9 cellular contexts compared by ENCODE assay signal in the genomic region with DNA sequence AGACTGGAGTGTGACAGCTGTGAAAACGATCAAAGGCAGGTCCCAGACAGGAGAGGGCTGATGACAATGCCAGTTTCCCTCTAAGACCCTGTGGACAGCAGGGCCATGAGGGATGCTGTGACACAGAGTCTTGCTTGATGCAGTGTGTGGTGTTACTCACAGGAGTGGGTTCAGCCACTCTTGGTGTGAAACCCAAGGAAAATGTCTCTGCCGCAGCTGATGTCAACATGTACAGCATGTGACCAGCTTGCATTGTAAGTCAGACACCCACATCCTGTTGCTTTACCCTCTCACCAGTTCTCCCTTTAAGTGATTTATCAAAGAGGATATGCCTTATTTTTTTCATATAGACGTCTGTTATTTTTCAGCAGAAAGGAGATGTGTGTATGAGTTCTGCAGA.
DNase-seq lines count a peak whose midpoint lies in the region; ATAC-seq, FAIRE-seq and TF ChIP-seq lines count a peak whose summit lies in the region.
"Had no signal": no experiment of that assay in that cellular context is flagged by ENCODE, and none has a peak within 500 bp of the region (broad histone marks: within the 10 kb centered on the region; RNA-seq: fewer than 3 reads in every experiment).

No MANE protein-coding gene starts in this region.

- no peak overlapping the region for H3K27ac ChIP-seq in right lobe of liver
- no peak overlapping the region for H3K27ac ChIP-seq in HepG2 (ENCODE audit: extremely low read length, insufficient read depth, low read length)
- H3K27ac ChIP-seq in prostate gland, result no peak overlapping the region
- H3K27ac ChIP-seq in MM.1S (ENCODE audit: low read length), result no peak overlapping the region

- H3K4me3 ChIP-seq in right lobe of liver (no peak overlapping the region), HepG2 (replicated peaks in 1 of 3; ENCODE audit: insufficient read depth in 1 of 3, low read depth in 2 of 3, low read length in 3 of 3) (no peak overlapping the region), prostate gland (no peak overlapping the region), MM.1S (ENCODE audit: low read length) (no peak overlapping the region), HAP-1 (no peak overlapping the region)

- CTCF ChIA-PET in HepG2 (lab: Yijun Ruan, JAX; ENCODE audit: low intra/inter-chr PET ratio, low total read pairs), result no interaction called here

- DNase-seq in right lobe of liver, result peak; percentile 19 to 51 (median 46)
- DNase-seq in HepG2 (ENCODE audit: low spot score), result no peak
- peak; percentile 71 for DNase-seq in activated CD4-positive, CD25-positive, alpha-beta regulatory T cell treated with anti-CD3 and anti-CD28 coated beads, Interleukin-2, amount 50 U/mL, for 16 hours (ENCODE audit: low read depth, low spot score)
- DNase-seq in prostate gland (ENCODE audit: low spot score), result peak; percentile 13
- DNase-seq in MM.1S, result no peak
- DNase-seq in HAP-1 (ENCODE audit: low spot score in 2 of 2), result no peak

- H3K9me3 ChIP-seq in right lobe of liver (no peaks in the 10 kb centered on the region), HepG2 (ENCODE audit: low read length) (no peaks in the 10 kb centered on the region), prostate gland (no peaks in the 10 kb centered on the region), MM.1S (replicated peaks; ENCODE audit: insufficient read depth, low read length) (no peaks in the 10 kb centered on the region), HAP-1 (no peaks in the 10 kb centered on the region)

- no peak overlapping the region for H3K9ac ChIP-seq in HepG2 (ENCODE audit: insufficient read depth, low read depth, low read length)
- H3K9ac ChIP-seq in MM.1S (ENCODE audit: low read length), result no peak overlapping the region

- no peaks in the 10 kb centered on the region for H3K27me3 Mint-ChIP-seq in dendritic cell treated with granulocyte-macrophage colony-stimulating factor and Interleukin-4, amounts not matched to agents 40 ng/mL and 50 ng/mL, for 4 days
- H3K27me3 Mint-ChIP-seq: brain had no signal

- BruUV-seq in HepG2 (replicated peaks; lab: Mats Ljungman, UMichigan), result no TSS peak

- no peaks in the 10 kb centered on the region for H3K27me3 ChIP-seq in right lobe of liver
- H3K27me3 ChIP-seq in HepG2 (ENCODE audit: control insufficient read depth in 1 of 2, insufficient read depth in 2 of 2, low read length in 2 of 2), result no peaks in the 10 kb centered on the region; a peak in 1 of 5 replicates
- no peaks in the 10 kb centered on the region for H3K27me3 ChIP-seq in prostate gland (replicated peaks; ENCODE audit: insufficient read depth)
- H3K27me3 ChIP-seq in MM.1S (replicated peaks; ENCODE audit: insufficient read depth, low read length), result no peaks in the 10 kb centered on the region
- no peaks in the 10 kb centered on the region for H3K27me3 ChIP-seq in HAP-1 (ENCODE audit: low read depth)

- FAIRE-seq in HepG2 (lab: Jason Lieb, UNC), result no peak

- no peaks in the 10 kb centered on the region for H3K9me2 ChIP-seq in MM.1S (replicated peaks; ENCODE audit: insufficient read depth, low read length)

- TF ChIP-seq CTCF in right lobe of liver (IDR thresholded peaks at IDR 0.05), result no peak
- no peak for TF ChIP-seq CTCF in HepG2 (CRISPR knock-in tag; IDR thresholded peaks at IDR 0.05)
- TF ChIP-seq CTCF in prostate gland (IDR thresholded peaks at IDR 0.05), result no peak
- TF ChIP-seq CTCF in MM.1S (IDR thresholded peaks at IDR 0.05; ENCODE audit: low read length), result no peak

- TF ChIP-seq EP300 in HepG2 (IDR thresholded peaks at IDR 0.05; ENCODE audit: low read depth in 2 of 2, low read length in 2 of 2) (no peak), HepG2 (CRISPR knock-in tag; IDR thresholded peaks at IDR 0.05; ENCODE audit: borderline replicate concordance) (no peak)

- H3K27ac Mint-ChIP-seq in dendritic cell treated with granulocyte-macrophage colony-stimulating factor and Interleukin-4, amounts not matched to agents 40 ng/mL and 50 ng/mL, for 4 days, result peak overlapping the region; percentile 71
- H3K27ac Mint-ChIP-seq: brain had no signal

- H3K79me2 ChIP-seq in HepG2 (ENCODE audit: insufficient read depth, low read length) (no peaks in the 10 kb centered on the region), MM.1S (ENCODE audit: low read length) (no peaks in the 10 kb centered on the region)

- no peak overlapping the region for H3K4me2 ChIP-seq in HepG2 (ENCODE audit: low read depth, low read length)
- no peak overlapping the region for H3K4me2 ChIP-seq in MM.1S (ENCODE audit: low read depth, low read length)

- no peaks in the 10 kb centered on the region for H4K20me1 ChIP-seq in HepG2 (ENCODE audit: insufficient read depth, low read length)
- no peaks in the 10 kb centered on the region for H4K20me1 ChIP-seq in MM.1S (ENCODE audit: insufficient read depth, low read length)

- ATAC-seq in right lobe of liver, result peak; percentile 80 to 83 (median 83)
- no peak for ATAC-seq in HepG2
- peak; percentile 74 for ATAC-seq in HG03575 (IDR thresholded peaks at IDR 0.05; ENCODE audit: extremely low read depth, insufficient number of reproducible peaks, low FRiP score, unreplicated experiment)

- no peaks in the 10 kb centered on the region for H3F3A ChIP-seq in MM.1S (ENCODE audit: insufficient read depth, low read length)

- TF ChIP-seq POLR2A in right lobe of liver (IDR thresholded peaks at IDR 0.05) (peak; percentile 27), HepG2 (IDR thresholded peaks at IDR 0.05; ENCODE audit: insufficient read depth in 1 of 2, low read depth in 2 of 2, low read length in 2 of 2) (no peak), prostate gland (IDR thresholded peaks at IDR 0.05) (no peak)

- in situ Hi-C loops in HepG2 (cut with HindIII; ENCODE audit: extremely low pct_ligation_motif_present, low pct_unique_long_range_greater_than_20kb) (no loop called here), HAP-1 (cut with MboI; ENCODE audit: low sequenced_read_pairs) (no loop called here)

- H3K9me3 Mint-ChIP-seq in dendritic cell treated with granulocyte-macrophage colony-stimulating factor and Interleukin-4, amounts not matched to agents 40 ng/mL and 50 ng/mL, for 4 days, result no peaks in the 10 kb centered on the region

- POLR2A ChIA-PET in HepG2 (lab: Yijun Ruan, JAX), result no interaction called here

- H3K4me1 ChIP-seq in right lobe of liver (peaks cover 0 to 10% (median 1%) of the 10 kb centered on the region in 4 donors), HepG2 (ENCODE audit: insufficient read depth, low read length) (no peaks in the 10 kb centered on the region), prostate gland (replicated peaks) (no peaks in the 10 kb centered on the region), MM.1S (ENCODE audit: low read length) (no peaks in the 10 kb centered on the region), HAP-1 (no peaks in the 10 kb centered on the region)

- H3K36me3 ChIP-seq in right lobe of liver (no peaks in the 10 kb centered on the region), HepG2 (replicated peaks in 1 of 2; ENCODE audit: control insufficient read depth in 1 of 2, insufficient read depth in 2 of 2, low read length in 2 of 2) (no peaks in the 10 kb centered on the region), prostate gland (no peaks in the 10 kb centered on the region), MM.1S (replicated peaks; ENCODE audit: insufficient read depth, low read length) (no peaks in the 10 kb centered on the region), HAP-1 (replicated peaks) (no peaks in the 10 kb centered on the region)

- no peak overlapping the region for H3K4me3 Mint-ChIP-seq in dendritic cell treated with granulocyte-macrophage colony-stimulating factor and Interleukin-4, amounts not matched to agents 40 ng/mL and 50 ng/mL, for 4 days
- H3K4me3 Mint-ChIP-seq: brain had no signal

- H2AFZ ChIP-seq in HepG2 (ENCODE audit: low read length), result no peak overlapping the region
- H2AFZ ChIP-seq in MM.1S (ENCODE audit: low read length), result no peak overlapping the region

- WGBS in right lobe of liver (ENCODE audit: insufficient coverage, low coverage, low lambda C conversion rate, missing lambda C conversion rate), result 48% methylated on average over 3 of the region's 3 CpGs
- WGBS in HepG2 (ENCODE audit: low lambda C conversion rate), result 0% methylated on average over 2 of the region's 3 CpGs
- 55% methylated on average over 3 of the region's 3 CpGs for WGBS in prostate gland

- peaks cover 43% of the 10 kb centered on the region for H3K4me1 Mint-ChIP-seq in dendritic cell treated with granulocyte-macrophage colony-stimulating factor and Interleukin-4, amounts not matched to agents 40 ng/mL and 50 ng/mL, for 4 days (ENCODE audit: low read depth)

- no peaks in the 10 kb centered on the region for H3K36me3 Mint-ChIP-seq in dendritic cell treated with granulocyte-macrophage colony-stimulating factor and Interleukin-4, amounts not matched to agents 40 ng/mL and 50 ng/mL, for 4 days (ENCODE audit: low read depth)
- H3K36me3 Mint-ChIP-seq: brain had no signal

- no peak for TF ChIP-seq RAD21 in HepG2 (CRISPR knock-in tag; IDR thresholded peaks at IDR 0.05)

- intact Hi-C loops in right lobe of liver (cut with DNase I) (no loop called here), HepG2 (cut with micrococcal nuclease; ENCODE audit: unreplicated experiment) (no loop called here), prostate gland (cut with DNase I) (no loop called here)
- intact Hi-C loops in dendritic cell treated with granulocyte-macrophage colony-stimulating factor and Interleukin-4, amounts not matched to agents 40 ng/mL and 50 ng/mL, for 4 days (cut with micrococcal nuclease), result loop anchor here (10.0 kb wide), 1 partner anchor 268 kb away; the partner anchor contains the start of gene BTG1

Comparison
In these comparisons a context has a peak if more than half of its experiments do, and no peak if none do; other contexts are left out.
1. DNase-seq: peak in right lobe of liver (3 of 3), activated CD4-positive, CD25-positive, alpha-beta regulatory T cell treated with anti-CD3 and anti-CD28 coated beads, Interleukin-2, amount 50 U/mL, for 16 hours (single experiment) and prostate gland (single experiment); none in HepG2 (single experiment), MM.1S (single experiment) and HAP-1 (0 of 2).